In the genomic region with DNA sequence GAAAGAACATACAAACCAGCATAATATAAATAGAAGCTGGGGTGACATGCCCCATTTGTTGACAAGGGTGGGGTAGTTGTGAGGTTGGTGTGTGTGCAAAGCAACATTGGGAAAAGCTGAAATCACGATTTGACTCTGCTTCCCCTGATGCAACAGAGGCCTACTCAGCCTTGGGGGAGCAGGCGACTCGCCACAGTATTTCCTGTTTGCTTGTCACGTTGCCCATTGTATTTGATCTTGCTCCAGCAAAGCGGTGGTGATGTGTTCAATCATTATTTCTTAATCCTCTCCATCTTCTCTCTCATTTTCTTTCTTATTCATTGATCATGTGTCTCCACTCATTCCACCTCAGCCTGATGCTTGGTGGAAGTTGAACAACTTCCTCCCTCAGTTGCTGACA, we compare ENCODE assay signal across 8 cellular contexts.
DNase-seq lines count a peak whose midpoint lies in the region; ATAC-seq and TF ChIP-seq lines count a peak whose summit lies in the region.

No MANE protein-coding gene starts in this region.

- TF ChIP-seq CTCF in fibroblast of mammary gland (conservative IDR thresholded peaks at IDR 0.05; ENCODE audit: control insufficient read depth, insufficient read depth, low read depth, low read length) (no peak), type B pancreatic cell (conservative IDR thresholded peaks at IDR 0.05) (no peak)

- peak; percentile 50 for ATAC-seq in HG03159 (IDR thresholded peaks at IDR 0.05; ENCODE audit: unreplicated experiment)

- H3K27me3 Mint-ChIP-seq in type B pancreatic cell = no peaks in the 10 kb centered on the region

- peaks cover 5% of the 10 kb centered on the region for H3K9me3 Mint-ChIP-seq in type B pancreatic cell

- H3K36me3 Mint-ChIP-seq in type B pancreatic cell = no peaks in the 10 kb centered on the region

- no peak overlapping the region for H3K27ac Mint-ChIP-seq in type B pancreatic cell

- H3K9me3 ChIP-seq in HAP-1 = no peaks in the 10 kb centered on the region

- peak; percentile 79 for DNase-seq in GM04504 (ENCODE audit: low read depth)
- DNase-seq in activated CD4-positive, alpha-beta T cell treated with anti-CD3 and anti-CD28 coated beads, Interleukin-2, amount 50 U/mL, for 1 hour = peak; percentile 30
- peak; percentile 93 for DNase-seq in fibroblast of mammary gland (ENCODE audit: low read depth)
- peak; percentile 16 for DNase-seq in stimulated activated CD8-positive, alpha-beta memory T cell treated with anti-CD3 and anti-CD28 coated beads, Interleukin-4, amount 100 ng/mL, for 24 hours (ENCODE audit: low read depth)
- DNase-seq in HAP-1 (ENCODE audit: low spot score in 2 of 2) = no peak
- no peak for DNase-seq in type B pancreatic cell (ENCODE audit: extremely low spot score, unreplicated experiment)
- DNase-seq in medulla oblongata (ENCODE audit: extremely low spot score) = no peak

- in situ Hi-C loops in HAP-1 (cut with MboI; ENCODE audit: low sequenced_read_pairs) = no loop called here

- H3K4me3 ChIP-seq in fibroblast of mammary gland (ENCODE audit: control insufficient read depth, low read depth, low read length) = no peak overlapping the region
- H3K4me3 ChIP-seq in HAP-1 = no peak overlapping the region

- H3K36me3 ChIP-seq in HAP-1 (replicated peaks) = no peaks in the 10 kb centered on the region

- H3K4me1 Mint-ChIP-seq in type B pancreatic cell (ENCODE audit: unreplicated experiment) = peaks cover 10% of the 10 kb centered on the region

- H3K27me3 ChIP-seq in HAP-1 (ENCODE audit: low read depth) = no peaks in the 10 kb centered on the region

- H3K4me1 ChIP-seq in HAP-1 = peaks cover 13% of the 10 kb centered on the region

- H3K4me3 Mint-ChIP-seq in type B pancreatic cell = no peak overlapping the region

Comparison
In these comparisons a context has a peak if more than half of its experiments do, and no peak if none do; other contexts are left out.
1. DNase-seq: peak in GM04504 (single experiment), activated CD4-positive, alpha-beta T cell treated with anti-CD3 and anti-CD28 coated beads, Interleukin-2, amount 50 U/mL, for 1 hour (single experiment), fibroblast of mammary gland (single experiment) and stimulated activated CD8-positive, alpha-beta memory T cell treated with anti-CD3 and anti-CD28 coated beads, Interleukin-4, amount 100 ng/mL, for 24 hours (single experiment); none in HAP-1 (0 of 2), type B pancreatic cell (single experiment) and medulla oblongata (single experiment).